In genomic region chr14:80987235-80988032, GRCh38 we compare ENCODE assay signal across 8 cellular contexts. TPM values are rescaled to one million over a fixed set of nuclear protein-coding genes. Genes with fewer than 3 reads are reported as not detected.
DNase-seq lines count a peak whose midpoint lies in the region; ATAC-seq and TF ChIP-seq lines count a peak whose summit lies in the region.

No MANE protein-coding gene starts in this region.

- H2AFZ ChIP-seq in GM23248: no peak overlapping the region
- H2AFZ ChIP-seq in smooth muscle cell (ENCODE audit: low read depth): no peak overlapping the region

- WGBS in GM23248 (ENCODE audit: low coverage in 1 of 2, low lambda C conversion rate in 2 of 2, missing lambda C conversion rate in 2 of 2), 2 experiments: 24% methylated on average over 6 of the region's 6 CpGs
- WGBS in smooth muscle cell (ENCODE audit: low lambda C conversion rate): 25% methylated on average over 6 of the region's 6 CpGs

- TF ChIP-seq CTCF in NB4 (IDR thresholded peaks at IDR 0.05; ENCODE audit: low read depth, low read length) (peak; percentile 90), smooth muscle cell (IDR thresholded peaks at IDR 0.05; ENCODE audit: borderline replicate concordance, insufficient read depth, poor library complexity, severe bottlenecking) (peak; percentile 90)

- H3K9me3 ChIP-seq in GM23248 (ENCODE audit: low read depth) (no peaks in the 10 kb centered on the region), smooth muscle cell (replicated peaks; ENCODE audit: low read depth) (no peaks in the 10 kb centered on the region)

- H3K4me3 ChIP-seq in GM23248 (no peak overlapping the region), NB4 (ENCODE audit: low read depth, low read length) (no peak overlapping the region), smooth muscle cell (no peak overlapping the region)

- H3K4me1 ChIP-seq in GM23248 (ENCODE audit: insufficient read depth): no peaks in the 10 kb centered on the region
- no peaks in the 10 kb centered on the region for H3K4me1 ChIP-seq in smooth muscle cell (ENCODE audit: low read depth)

- no peak overlapping the region for H3K4me2 ChIP-seq in GM23248 (ENCODE audit: unreplicated experiment)
- peak overlapping the region; percentile 71 for H3K4me2 ChIP-seq in smooth muscle cell

- H4K20me1 ChIP-seq in GM23248 (ENCODE audit: insufficient read depth): no peaks in the 10 kb centered on the region
- no peaks in the 10 kb centered on the region for H4K20me1 ChIP-seq in smooth muscle cell (ENCODE audit: low read depth)

- TF ChIP-seq POLR2A in NB4 (IDR thresholded peaks at IDR 0.05; ENCODE audit: extremely low read depth, insufficient read length): no peak

- H3F3A ChIP-seq in GM23248 (ENCODE audit: insufficient read depth) (no peaks in the 10 kb centered on the region; the same call in 1 of the 2 replicates), smooth muscle cell (ENCODE audit: low read depth) (no peaks in the 10 kb centered on the region)

- H3K27ac ChIP-seq in GM23248 (no peak overlapping the region), smooth muscle cell (ENCODE audit: low read depth) (no peak overlapping the region)

- in situ Hi-C loops in GM23248 (cut with MboI): loop anchor here (25.0 kb wide), 1 partner anchor 475 kb away; no protein-coding TSS in a partner anchor

- DNase-seq in EL (peak; percentile 70), GM23248 (peak; percentile 73), NB4 (ENCODE audit: low read depth) (peak; percentile 71), SW480 (ENCODE audit: low spot score) (peak; percentile 83), anterior cingulate cortex (lab: John Stamatoyannopoulos, UW) (peak in 43 of 58 donors; percentile 0 to 69 (median 23)), hepatic stellate cell (ENCODE audit: low spot score) (peak; percentile 38), smooth muscle cell (lab: John Stamatoyannopoulos, UW; ENCODE audit: unreplicated experiment) (no peak)

- H3K9me2 ChIP-seq in GM23248 (ENCODE audit: insufficient read depth): no peaks in the 10 kb centered on the region

- no peak for ATAC-seq in GM18870 (IDR thresholded peaks at IDR 0.05; ENCODE audit: unreplicated experiment)

- H3K27me3 ChIP-seq in GM23248 (replicated peaks; ENCODE audit: insufficient read depth): peaks cover 12% of the 10 kb centered on the region; the same call in 1 of the 2 replicates
- H3K27me3 ChIP-seq in smooth muscle cell (ENCODE audit: low read depth): peaks cover 13% of the 10 kb centered on the region

- H3K9ac ChIP-seq in GM23248 (no peak overlapping the region), smooth muscle cell (ENCODE audit: low read depth) (no peak overlapping the region)

- H3K79me2 ChIP-seq in GM23248 (ENCODE audit: insufficient read depth): no peaks in the 10 kb centered on the region
- H3K79me2 ChIP-seq in smooth muscle cell (ENCODE audit: low read depth): no peaks in the 10 kb centered on the region

- H3K36me3 ChIP-seq in GM23248 (ENCODE audit: low read depth) (no peaks in the 10 kb centered on the region), smooth muscle cell (ENCODE audit: low read depth) (no peaks in the 10 kb centered on the region)

RNA-seq across cellular contexts. Expression of gene TSHR, which starts 32.0 kb away (rescaled TPM):
- total RNA-seq in GM23248 (2014; rRNA removed; shearing (Covaris generic)): not detected in 2 replicates
- polyA plus RNA-seq in GM23248 (2016; fragmentation: Nextera tagmentation; extraction: Ambion mirVana) (not detected in 2 replicates), smooth muscle cell (0.53 TPM in 1 of 2 replicates, not detected in the other)
- total RNA-seq in smooth muscle cell: not detected in 2 replicates

RNA-seq across cellular contexts. Expression of gene CEP128, which starts 45.9 kb away (rescaled TPM):
- total RNA-seq in GM23248 (2014; rRNA removed; shearing (Covaris generic)): 0.76 and 5.2 TPM in 2 replicates
- polyA plus RNA-seq in GM23248 (2016; fragmentation: Nextera tagmentation; extraction: Ambion mirVana) (1.7 and 2.4 TPM in 2 replicates), smooth muscle cell (2.7 and 5.1 TPM in 2 replicates)
- total RNA-seq in smooth muscle cell: 2.0 and 4.4 TPM in 2 replicates
